ENCODE assay signal across 29 cellular contexts in the genomic region with DNA sequence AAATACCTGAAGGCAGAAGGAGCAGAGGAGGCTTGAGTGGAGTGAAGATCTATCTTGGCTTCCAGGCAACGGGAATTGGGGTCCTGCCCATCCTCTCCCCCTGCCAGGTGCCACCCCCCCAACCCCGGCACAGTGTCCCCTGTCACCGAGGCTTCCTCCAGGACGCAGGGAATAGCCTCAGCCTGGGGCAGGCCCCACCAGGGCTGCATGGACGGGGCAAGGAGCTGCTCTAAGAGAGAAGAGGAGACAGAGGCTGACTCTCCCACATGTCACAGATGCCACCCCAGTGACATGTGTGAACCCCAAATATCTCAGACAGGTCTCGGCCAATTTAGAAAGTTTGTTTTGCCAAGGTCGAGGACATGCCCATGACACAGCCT. TPM values are rescaled to one million over a fixed set of nuclear protein-coding genes. Genes with fewer than 3 reads are reported as not detected.
DNase-seq lines count a peak whose midpoint lies in the region; ATAC-seq, FAIRE-seq and TF ChIP-seq lines count a peak whose summit lies in the region.
"Had no signal": no experiment of that assay in that cellular context is flagged by ENCODE, and none has a peak within 500 bp of the region (broad histone marks: within the 10 kb centered on the region; RNA-seq: fewer than 3 reads in every experiment).

No MANE protein-coding gene starts in this region.

- no peaks in the 10 kb centered on the region for H3K36me3 ChIP-seq in PC-9 (ENCODE audit: low read depth)
- H3K36me3 ChIP-seq in HepG2 (replicated peaks in 1 of 2; ENCODE audit: control insufficient read depth in 1 of 2, insufficient read depth in 2 of 2, low read length in 2 of 2): no peaks in the 10 kb centered on the region
- no peaks in the 10 kb centered on the region for H3K36me3 ChIP-seq in sigmoid colon
- H3K36me3 ChIP-seq in naive thymus-derived CD4-positive, alpha-beta T cell (ENCODE audit: control insufficient read depth in 2 of 3, insufficient read depth in 3 of 3, low read length in 3 of 3): no peaks in the 10 kb centered on the region
- H3K36me3 ChIP-seq: left lung, suprapubic skin, uterus had no signal

- no peak overlapping the region for H3K27ac Mint-ChIP-seq in naive thymus-derived CD4-positive, alpha-beta T cell
- H3K27ac Mint-ChIP-seq: effector memory CD8-positive, alpha-beta T cell; stimulated activated memory B cell treated with anti-CD40 and anti-IgM and Interleukin-4, amounts not matched to agents 10 μg/mL and 1 μg/mL and 100 μg/mL, for 72 hours; T-helper 17 cell had no signal

- TF ChIP-seq RAD21 in HepG2 (CRISPR knock-in tag; IDR thresholded peaks at IDR 0.05): no peak

- DNase-seq in PC-9 (no peak), HepG2 (ENCODE audit: low spot score) (no peak), sigmoid colon (peak; percentile 38), LoVo (ENCODE audit: low spot score) (no peak), NOMO-1 treated with dmso at 0.1 percent for 144 hours (lab: John Stamatoyannopoulos, UW; ENCODE audit: unreplicated experiment) (no peak)
- DNase-seq in naive thymus-derived CD4-positive, alpha-beta T cell: no peak
- DNase-seq: activated CD4-positive, alpha-beta T cell treated with anti-CD3 and anti-CD28 coated beads for 4 hours; activated gamma-delta T cell; AML-193; CD8-positive, alpha-beta memory T cell; DMS 273 treated with DMSO at 0.1 percent for 48 hours; effector memory CD8-positive, alpha-beta T cell; erythroblast; left lung; NCI-H1092; NCI-H1694; NCI-H446; NCI-H774; nucleus accumbens; T-helper 17 cell; uterus had no signal

- H3K9ac ChIP-seq in HepG2 (ENCODE audit: insufficient read depth, low read depth, low read length): no peak overlapping the region
- H3K9ac ChIP-seq: GM23248 had no signal

- no peaks in the 10 kb centered on the region for H3F3A ChIP-seq in PC-9 (ENCODE audit: insufficient read depth, low read depth)

- FAIRE-seq in HepG2 (lab: Jason Lieb, UNC): no peak
- FAIRE-seq: astrocyte, GM18507 had no signal

- H2AFZ ChIP-seq in PC-9 (no peak overlapping the region), HepG2 (ENCODE audit: low read length) (no peak overlapping the region)
- H2AFZ ChIP-seq: GM23248 had no signal

- H3K4me1 ChIP-seq in PC-9 (replicated peaks; ENCODE audit: insufficient read depth) (peaks cover 7% of the 10 kb centered on the region; the same call in 1 of the 2 replicates), HepG2 (ENCODE audit: insufficient read depth, low read length) (no peaks in the 10 kb centered on the region), sigmoid colon (peaks cover 0 to 29% (median 28%) of the 10 kb centered on the region in 4 donors)
- H3K4me1 ChIP-seq in naive thymus-derived CD4-positive, alpha-beta T cell (ENCODE audit: control insufficient read depth in 2 of 2, insufficient read depth in 2 of 2, low read length in 2 of 2): no peaks in the 10 kb centered on the region
- H3K4me1 ChIP-seq: uterus had no signal

- no peak overlapping the region for H3K4me3 Mint-ChIP-seq in naive thymus-derived CD4-positive, alpha-beta T cell
- H3K4me3 Mint-ChIP-seq: CD8-positive, alpha-beta memory T cell; effector memory CD8-positive, alpha-beta T cell; stimulated activated memory B cell treated with anti-CD40 and anti-IgM and Interleukin-4, amounts not matched to agents 10 μg/mL and 1 μg/mL and 100 μg/mL, for 72 hours; T-helper 17 cell had no signal

- in situ Hi-C loops in HepG2 (cut with HindIII; ENCODE audit: extremely low pct_ligation_motif_present, low pct_unique_long_range_greater_than_20kb): no loop called here

- H4K20me1 ChIP-seq in PC-9 (ENCODE audit: insufficient read depth) (peaks cover 4% of the 10 kb centered on the region; the same call in 1 of the 2 replicates), HepG2 (ENCODE audit: insufficient read depth, low read length) (no peaks in the 10 kb centered on the region)

- POLR2A ChIA-PET in PC-9 (lab: Charles Lee; ENCODE audit: unreplicated experiment) (no interaction called here), HepG2 (lab: Yijun Ruan, JAX) (no interaction called here)
- POLR2A ChIA-PET in naive thymus-derived CD4-positive, alpha-beta T cell (lab: Charles Lee): no interaction called here

- H3K9me3 ChIP-seq in PC-9 (ENCODE audit: insufficient read depth, low read depth): no peaks in the 10 kb centered on the region
- H3K9me3 ChIP-seq in HepG2 (ENCODE audit: low read length): no peaks in the 10 kb centered on the region
- H3K9me3 ChIP-seq in sigmoid colon: no peaks in the 10 kb centered on the region
- H3K9me3 ChIP-seq in naive thymus-derived CD4-positive, alpha-beta T cell (ENCODE audit: control insufficient read depth in 2 of 3, low read length in 3 of 3): no peaks in the 10 kb centered on the region
- H3K9me3 ChIP-seq: left lung, suprapubic skin, uterus had no signal

- peak overlapping the region; percentile 39 for H3K27ac ChIP-seq in C4-2B
- no peak overlapping the region for H3K27ac ChIP-seq in PC-9
- H3K27ac ChIP-seq in HepG2 (ENCODE audit: extremely low read length, insufficient read depth, low read length): no peak overlapping the region
- H3K27ac ChIP-seq in sigmoid colon: no peak overlapping the region
- no peak overlapping the region for H3K27ac ChIP-seq in naive thymus-derived CD4-positive, alpha-beta T cell (ENCODE audit: low read depth, low read length)
- H3K27ac ChIP-seq: coronary artery, GM23248, left lung, suprapubic skin, uterus had no signal

- no peak for TF ChIP-seq EP300 in HepG2 (IDR thresholded peaks at IDR 0.05; ENCODE audit: low read depth in 2 of 2, low read length in 2 of 2)
- no peak for TF ChIP-seq EP300 in HepG2 (CRISPR knock-in tag; IDR thresholded peaks at IDR 0.05; ENCODE audit: borderline replicate concordance)
- TF ChIP-seq EP300 in sigmoid colon (IDR thresholded peaks at IDR 0.05): no peak

- TF ChIP-seq CTCF in C4-2B (conservative IDR thresholded peaks at IDR 0.05) (no peak), PC-9 (conservative IDR thresholded peaks at IDR 0.05) (no peak), HepG2 (CRISPR knock-in tag; IDR thresholded peaks at IDR 0.05) (no peak), sigmoid colon (IDR thresholded peaks at IDR 0.05) (no peak)

- intact Hi-C loops in PC-9 (cut with micrococcal nuclease; ENCODE audit: unreplicated experiment): no loop called here
- intact Hi-C loops in HepG2 (cut with micrococcal nuclease; ENCODE audit: unreplicated experiment): no loop called here
- intact Hi-C loops in sigmoid colon (cut with DNase I): no loop called here
- intact Hi-C loops in naive thymus-derived CD4-positive, alpha-beta T cell (cut with micrococcal nuclease): no loop called here

- peak; percentile 50 for ATAC-seq in HepG2
- no peak for ATAC-seq in HG03159 (IDR thresholded peaks at IDR 0.05; ENCODE audit: unreplicated experiment)
- ATAC-seq in naive thymus-derived CD4-positive, alpha-beta T cell: no peak
- ATAC-seq: effector memory CD8-positive, alpha-beta T cell; T-helper 17 cell had no signal

- no TSS peak for BruUV-seq in PC-9 (replicated peaks; lab: Mats Ljungman, UMichigan)
- BruUV-seq in HepG2 (replicated peaks; lab: Mats Ljungman, UMichigan): no TSS peak

- H3K9me3 Mint-ChIP-seq in naive thymus-derived CD4-positive, alpha-beta T cell: peaks cover 0 to 6% (median 0%) of the 10 kb centered on the region in 11 donors

- no peak for TF ChIP-seq POLR2A in HepG2 (IDR thresholded peaks at IDR 0.05; ENCODE audit: insufficient read depth in 1 of 2, low read depth in 2 of 2, low read length in 2 of 2)
- TF ChIP-seq POLR2A in sigmoid colon (IDR thresholded peaks at IDR 0.05): no peak

- H3K27me3 ChIP-seq in PC-9 (ENCODE audit: insufficient read depth, low read depth) (peaks cover 14% of the 10 kb centered on the region), HepG2 (ENCODE audit: control insufficient read depth in 1 of 2, insufficient read depth in 2 of 2, low read length in 2 of 2) (peaks cover 1 to 11% of the 10 kb centered on the region in 2 experiments; a peak in 4 of 5 replicates), sigmoid colon (no peaks in the 10 kb centered on the region)
- H3K27me3 ChIP-seq in naive thymus-derived CD4-positive, alpha-beta T cell (ENCODE audit: control insufficient read depth in 2 of 2, insufficient read depth in 2 of 2, low read length in 2 of 2): no peaks in the 10 kb centered on the region
- H3K27me3 ChIP-seq: left lung, suprapubic skin, uterus had no signal

- CTCF ChIA-PET in PC-9 (lab: Charles Lee) (no interaction called here), HepG2 (lab: Yijun Ruan, JAX; ENCODE audit: low intra/inter-chr PET ratio, low total read pairs) (no interaction called here)
- CTCF ChIA-PET in naive thymus-derived CD4-positive, alpha-beta T cell (lab: Charles Lee): no interaction called here

- H3K4me2 ChIP-seq in PC-9 (peak overlapping the region; percentile 20; the same call in 1 of the 2 replicates), HepG2 (ENCODE audit: low read depth, low read length) (no peak overlapping the region)

- 3% methylated on average over 7 of the region's 7 CpGs for WGBS in HepG2 (ENCODE audit: low lambda C conversion rate)
- 86 to 89% methylated on average over 7 of the region's 7 CpGs for WGBS in sigmoid colon, 2 donors

- H3K4me3 ChIP-seq in PC-9 (no peak overlapping the region), HepG2 (replicated peaks in 1 of 3; ENCODE audit: insufficient read depth in 1 of 3, low read depth in 2 of 3, low read length in 3 of 3) (no peak overlapping the region), sigmoid colon (no peak overlapping the region)
- H3K4me3 ChIP-seq in naive thymus-derived CD4-positive, alpha-beta T cell (ENCODE audit: low read length): no peak overlapping the region
- H3K4me3 ChIP-seq: coronary artery, GM23248, left lung, suprapubic skin, uterus had no signal

- H3K36me3 Mint-ChIP-seq in naive thymus-derived CD4-positive, alpha-beta T cell: no peaks in the 10 kb centered on the region
- H3K36me3 Mint-ChIP-seq: CD8-positive, alpha-beta memory T cell; stimulated activated memory B cell treated with anti-CD40 and anti-IgM and Interleukin-4, amounts not matched to agents 10 μg/mL and 1 μg/mL and 100 μg/mL, for 72 hours had no signal

- H3K27me3 Mint-ChIP-seq in naive thymus-derived CD4-positive, alpha-beta T cell: peaks cover 0 to 5% (median 0%) of the 10 kb centered on the region in 5 donors
- H3K27me3 Mint-ChIP-seq: effector memory CD8-positive, alpha-beta T cell had no signal

- H3K79me2 ChIP-seq in PC-9 (ENCODE audit: low read depth) (peaks cover 28% of the 10 kb centered on the region), HepG2 (ENCODE audit: insufficient read depth, low read length) (no peaks in the 10 kb centered on the region)

- H3K9me2 ChIP-seq in PC-9 (ENCODE audit: insufficient read depth): no peaks in the 10 kb centered on the region

- H3K4me1 Mint-ChIP-seq in naive thymus-derived CD4-positive, alpha-beta T cell: peaks cover 0 to under 1% (median 0%) of the 10 kb centered on the region in 7 donors
- H3K4me1 Mint-ChIP-seq: CD8-positive, alpha-beta memory T cell; stimulated activated memory B cell treated with anti-CD40 and anti-IgM and Interleukin-4, amounts not matched to agents 10 μg/mL and 1 μg/mL and 100 μg/mL, for 72 hours; T-helper 17 cell had no signal

RNA-seq across cellular contexts. Expression of a gene that starts 42.1 kb away (rescaled TPM):
- 91.1 and 92.2 TPM in 2 replicates for total RNA-seq in PC-9 (2021)
- total RNA-seq in HepG2 (2016; rRNA removed; fragmentation: Illumina TruSeq; extraction: Trizol): not detected in 2 replicates
- not detected in 2 replicates for total RNA-seq in HepG2 (2016; cell fraction: cytosol; rRNA removed; fragmentation: Illumina TruSeq; extraction: Trizol; ENCODE audit: low read depth)
- total RNA-seq in HepG2 (2016; cell fraction: insoluble cytoplasmic fraction; rRNA removed; fragmentation: Illumina TruSeq; extraction: Trizol): not detected in 2 replicates
- not detected in 2 replicates for total RNA-seq in HepG2 (2016; cell fraction: membrane; rRNA removed; fragmentation: Illumina TruSeq; extraction: Trizol)
- total RNA-seq in HepG2 (2016; cell fraction: nucleus; rRNA removed; fragmentation: Illumina TruSeq; extraction: Trizol): not detected in 2 replicates
- polyA plus RNA-seq in HepG2 (2011; rRNA removed): not detected in 2 replicates
- 0.04 TPM in 1 of 2 replicates, not detected in the other for polyA plus RNA-seq in HepG2 (2011; cell fraction: cytosol; rRNA removed)
- polyA plus RNA-seq in HepG2 (2011; cell fraction: nucleus; rRNA removed): not detected in 2 replicates
- polyA plus RNA-seq in HepG2 (2012): not detected in 2 replicates
- polyA plus RNA-seq in HepG2 (2016; cell fraction: cytosol; fragmentation: Illumina TruSeq; extraction: Trizol; ENCODE audit: low read depth): not detected in 2 replicates
- polyA plus RNA-seq in HepG2 (2016; cell fraction: insoluble cytoplasmic fraction; fragmentation: Illumina TruSeq; extraction: Trizol; ENCODE audit: low read depth): not detected in 2 replicates
- not detected in 2 replicates for polyA plus RNA-seq in HepG2 (2016; cell fraction: membrane; fragmentation: Illumina TruSeq; extraction: Trizol; ENCODE audit: low read depth)
- polyA plus RNA-seq in HepG2 (2016; cell fraction: nucleus; fragmentation: Illumina TruSeq; extraction: Trizol; ENCODE audit: insufficient read depth, low read depth): not detected in 2 replicates
- polyA minus RNA-seq in HepG2 (2011; rRNA and poly(A)+ RNA removed; ENCODE audit: low replicate concordance): 8.0 TPM in 1 of 2 replicates, not detected in the other
- polyA minus RNA-seq in HepG2 (2011; cell fraction: cytosol; rRNA and poly(A)+ RNA removed): 0.53 TPM in 1 of 2 replicates, not detected in the other
- 0.26 TPM in 1 of 2 replicates, not detected in the other for polyA minus RNA-seq in HepG2 (2011; cell fraction: nucleus; rRNA and poly(A)+ RNA removed)
- total RNA-seq in sigmoid colon: 100 to 1,000 TPM in 1 of 4 donors, 10 to 100 TPM in 3; 34.4 to 126 (median 48.3) TPM
- 10 to 100 TPM in 1 of 3 donors, 1 to 10 TPM in 2; 1.2 to 13.6 (median 1.8) TPM for polyA plus RNA-seq in sigmoid colon
- 1 to 10 TPM in 1 of 5 experiments, under 1 TPM in 1, not detected in 3; 0.47 to 3.1 TPM for total RNA-seq in naive thymus-derived CD4-positive, alpha-beta T cell
- 1 to 10 TPM in 1 of 2 donors, under 1 TPM in 1; 0.74 to 1.3 TPM for polyA plus RNA-seq in naive thymus-derived CD4-positive, alpha-beta T cell
- total RNA-seq: T-helper 17 cell had no signal

Comparison
In these comparisons a context has a peak if more than half of its experiments do, and no peak if none do; other contexts are left out.
1. RNA of a gene that starts 42.1 kb away (total RNA-seq): 91.1 to 92.2 TPM in PC-9 and 34.4 to 126 TPM in sigmoid colon; 0.47 to 3.1 TPM in naive thymus-derived CD4-positive, alpha-beta T cell and not detected in HepG2; every median in the first group is over 4 times any median in the second.